Comparison of ENCODE assay signal across 8 cellular contexts in the genomic region with DNA sequence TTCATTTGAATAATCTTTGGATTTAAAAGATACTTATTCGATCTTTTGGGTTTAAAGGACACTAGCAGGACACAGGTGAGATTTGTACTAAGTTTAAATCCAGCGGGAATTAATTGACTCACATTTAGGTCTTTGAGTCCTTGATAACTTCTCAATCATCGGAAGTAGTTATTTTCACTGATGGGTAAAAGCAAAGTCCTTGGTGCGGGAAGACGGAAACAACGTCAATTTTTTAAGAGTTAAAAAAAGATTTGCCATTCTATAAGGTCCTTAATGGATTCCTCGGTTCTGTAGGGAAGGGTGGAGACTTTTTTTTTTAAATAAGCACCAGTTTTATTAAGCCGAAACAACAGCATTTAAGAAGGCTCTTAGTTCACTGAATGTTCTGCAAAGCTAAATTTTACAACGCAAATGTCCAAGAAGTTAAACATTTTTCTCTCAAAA. TPM values are rescaled to one million over a fixed set of nuclear protein-coding genes. Genes with fewer than 3 reads are reported as not detected.
A peak's percentile ranks its signal among the peaks of the same experiment; 100 is the strongest.
DNase-seq lines count a peak whose midpoint lies in the region; ATAC-seq and TF ChIP-seq lines count a peak whose summit lies in the region.

No MANE protein-coding gene starts in this region.

- no peak for TF ChIP-seq POLR2A in right lobe of liver (IDR thresholded peaks at IDR 0.05)

- POLR2A ChIA-PET in activated B cell treated with CpG ODN at 0.5 μM for 24 hours (lab: Charles Lee), result interaction anchor here (0.7 to 20.9 kb wide), 18 partner anchors 9 to 757 kb away, joined by 3 to 931 read pairs (median 8); partner anchors contain the start of genes OFD1 and TRAPPC2

- no peaks in the 10 kb centered on the region for H3K4me1 ChIP-seq in right lobe of liver

- ATAC-seq in GM19023 (IDR thresholded peaks at IDR 0.05; ENCODE audit: unreplicated experiment), result peak; percentile 2
- peak; percentile 13 for ATAC-seq in HG02884 (IDR thresholded peaks at IDR 0.05; ENCODE audit: unreplicated experiment)
- no peak for ATAC-seq in activated B cell treated with CpG ODN at 0.5 μM for 24 hours (ENCODE audit: low read depth)
- no peak for ATAC-seq in right lobe of liver
- ATAC-seq in HG03025 (IDR thresholded peaks at IDR 0.05; ENCODE audit: low FRiP score, unreplicated experiment), result no peak
- no peak for ATAC-seq in HG03521 (IDR thresholded peaks at IDR 0.05; ENCODE audit: unreplicated experiment)

- peaks cover 49% of the 10 kb centered on the region for H3K4me1 Mint-ChIP-seq in activated B cell treated with CpG ODN at 0.5 μM for 24 hours

- H3K27me3 ChIP-seq in right lobe of liver, result peaks cover 0 to 3% of the 10 kb centered on the region in 2 donors

- CTCF ChIA-PET in activated B cell treated with CpG ODN at 0.5 μM for 24 hours (lab: Charles Lee), result interaction anchor here (1.1 to 8.0 kb wide), 6 partner anchors 28 to 510 kb away, joined by 5 to 54 read pairs (median 18); no protein-coding TSS in a partner anchor

- WGBS in right lobe of liver (ENCODE audit: insufficient coverage, low coverage, low lambda C conversion rate, missing lambda C conversion rate), result 39% methylated on average over 9 of the region's 9 CpGs

- peak overlapping the region; percentile 90 for H3K4me3 Mint-ChIP-seq in activated B cell treated with CpG ODN at 0.5 μM for 24 hours

- no peaks in the 10 kb centered on the region for H3K36me3 ChIP-seq in right lobe of liver

- peak overlapping the region in 2 of 3 donors; percentile 29 to 91 for H3K27ac ChIP-seq in right lobe of liver

- no peak for DNase-seq in activated B cell treated with CpG ODN at 0.5 μM for 24 hours
- no peak for DNase-seq in right lobe of liver
- no peak for DNase-seq in GDM1 (lab: John Stamatoyannopoulos, UW)
- no peak for DNase-seq in activated effector memory CD4-positive, alpha-beta T cell treated with Interleukin-2 at 50 U/mL for 16 hours

- H3K9me3 ChIP-seq in right lobe of liver, result no peaks in the 10 kb centered on the region

- intact Hi-C loops in activated B cell treated with CpG ODN at 0.5 μM for 24 hours (cut with micrococcal nuclease) (loop anchor here (1.0 to 10.0 kb wide), 5 partner anchors 23 to 367 kb away; no protein-coding TSS in a partner anchor), right lobe of liver (cut with DNase I) (no loop called here)

- no peaks in the 10 kb centered on the region for H3K27me3 Mint-ChIP-seq in activated B cell treated with CpG ODN at 0.5 μM for 24 hours

- no peaks in the 10 kb centered on the region for H3K9me3 Mint-ChIP-seq in activated B cell treated with CpG ODN at 0.5 μM for 24 hours

- TF ChIP-seq CTCF in activated B cell treated with CpG ODN at 0.5 μM for 24 hours (IDR thresholded peaks at IDR 0.05), result no peak
- no peak for TF ChIP-seq CTCF in right lobe of liver (IDR thresholded peaks at IDR 0.05)

- H3K4me3 ChIP-seq in right lobe of liver, result peak overlapping the region; percentile 70 to 74 (median 73)

- peak overlapping the region; percentile 91 for H3K27ac Mint-ChIP-seq in activated B cell treated with CpG ODN at 0.5 μM for 24 hours

- H3K36me3 Mint-ChIP-seq in activated B cell treated with CpG ODN at 0.5 μM for 24 hours (ENCODE audit: low read depth), result peaks cover 37% of the 10 kb centered on the region

RNA-seq across cellular contexts. Expression of gene TMSB4X, which starts 2.9 kb away (rescaled TPM):
- total RNA-seq in activated B cell treated with CpG ODN at 0.5 μM for 24 hours, result 5,922 and 6,273 TPM in 2 replicates
- total RNA-seq in right lobe of liver, result 1,000 to 10,000 TPM in 1 of 6 experiments, 100 to 1,000 TPM in 5; 348 to 1,121 (median 708) TPM

Comparison
In these comparisons a context has a peak if more than half of its experiments do, and no peak if none do; other contexts are left out.
1. ATAC-seq: peak in GM19023 (single experiment) and HG02884 (single experiment); none in activated B cell treated with CpG ODN at 0.5 μM for 24 hours (single experiment), right lobe of liver (0 of 4), HG03025 (single experiment) and HG03521 (single experiment).